In the genomic region with DNA sequence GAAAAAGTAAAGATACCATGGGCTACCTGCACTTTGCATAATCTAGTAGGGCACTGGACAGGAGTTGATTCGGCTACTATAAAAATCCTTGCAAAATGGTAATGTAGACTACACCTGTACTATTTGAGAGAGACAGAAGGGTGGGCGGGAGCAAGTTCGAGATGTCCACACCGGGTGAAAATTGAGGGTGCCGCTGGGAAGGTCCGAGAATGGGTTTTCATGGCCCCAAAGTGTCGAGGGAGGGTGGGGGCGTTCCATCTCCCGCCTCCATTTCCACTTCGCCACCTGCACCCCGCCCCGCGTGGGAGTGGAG, we compare ENCODE assay signal across 1 cellular context.
A peak's percentile ranks its signal among the peaks of the same experiment; 100 is the strongest.
TF ChIP-seq lines count a peak whose summit lies in the region.

No MANE protein-coding gene starts in this region.

TF ChIP-seq in HepG2, 621 proteins besides CTCF, POLR2A, EP300 and RAD21 (continued from another document and continues in another):
- no peak for TF ChIP-seq TFAP4 (IDR thresholded peaks at IDR 0.05; ENCODE audit: borderline replicate concordance, low read depth)
- TF ChIP-seq NR2F6 (IDR thresholded peaks at IDR 0.05) = no peak
- TF ChIP-seq NR2F6 (CRISPR knock-in tag; IDR thresholded peaks at IDR 0.05) = no peak; the same call in 1 of the 2 replicates
- TF ChIP-seq HNRNPK (IDR thresholded peaks at IDR 0.05; ENCODE audit: low read depth, low read length, poor library complexity, severe bottlenecking) = no peak
- TF ChIP-seq PRPF4 (IDR thresholded peaks at IDR 0.05; ENCODE audit: low read depth, low read length, poor library complexity, severe bottlenecking) = no peak
- TF ChIP-seq MAF1 (CRISPR knock-in tag; IDR thresholded peaks at IDR 0.05; ENCODE audit: borderline replicate concordance) = no peak
- TF ChIP-seq, protein P1, sequence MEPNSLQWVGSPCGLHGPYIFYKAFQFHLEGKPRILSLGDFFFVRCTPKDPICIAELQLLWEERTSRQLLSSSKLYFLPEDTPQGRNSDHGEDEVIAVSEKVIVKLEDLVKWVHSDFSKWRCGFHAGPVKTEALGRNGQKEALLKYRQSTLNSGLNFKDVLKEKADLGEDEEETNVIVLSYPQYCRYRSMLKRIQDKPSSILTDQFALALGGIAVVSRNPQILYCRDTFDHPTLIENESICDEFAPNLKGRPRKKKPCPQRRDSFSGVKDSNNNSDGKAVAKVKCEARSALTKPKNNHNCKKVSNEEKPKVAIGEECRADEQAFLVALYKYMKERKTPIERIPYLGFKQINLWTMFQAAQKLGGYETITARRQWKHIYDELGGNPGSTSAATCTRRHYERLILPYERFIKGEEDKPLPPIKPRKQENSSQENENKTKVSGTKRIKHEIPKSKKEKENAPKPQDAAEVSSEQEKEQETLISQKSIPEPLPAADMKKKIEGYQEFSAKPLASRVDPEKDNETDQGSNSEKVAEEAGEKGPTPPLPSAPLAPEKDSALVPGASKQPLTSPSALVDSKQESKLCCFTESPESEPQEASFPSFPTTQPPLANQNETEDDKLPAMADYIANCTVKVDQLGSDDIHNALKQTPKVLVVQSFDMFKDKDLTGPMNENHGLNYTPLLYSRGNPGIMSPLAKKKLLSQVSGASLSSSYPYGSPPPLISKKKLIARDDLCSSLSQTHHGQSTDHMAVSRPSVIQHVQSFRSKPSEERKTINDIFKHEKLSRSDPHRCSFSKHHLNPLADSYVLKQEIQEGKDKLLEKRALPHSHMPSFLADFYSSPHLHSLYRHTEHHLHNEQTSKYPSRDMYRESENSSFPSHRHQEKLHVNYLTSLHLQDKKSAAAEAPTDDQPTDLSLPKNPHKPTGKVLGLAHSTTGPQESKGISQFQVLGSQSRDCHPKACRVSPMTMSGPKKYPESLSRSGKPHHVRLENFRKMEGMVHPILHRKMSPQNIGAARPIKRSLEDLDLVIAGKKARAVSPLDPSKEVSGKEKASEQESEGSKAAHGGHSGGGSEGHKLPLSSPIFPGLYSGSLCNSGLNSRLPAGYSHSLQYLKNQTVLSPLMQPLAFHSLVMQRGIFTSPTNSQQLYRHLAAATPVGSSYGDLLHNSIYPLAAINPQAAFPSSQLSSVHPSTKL (CRISPR knock-in tag; IDR thresholded peaks at IDR 0.05) = no peak
- TF ChIP-seq ZNF850 (CRISPR knock-in tag; conservative IDR thresholded peaks at IDR 0.05) = no peak
- TF ChIP-seq ARID2 (CRISPR knock-in tag; IDR thresholded peaks at IDR 0.05; ENCODE audit: borderline replicate concordance) = no peak
- no peak for TF ChIP-seq AKAP8 (CRISPR knock-in tag; IDR thresholded peaks at IDR 0.05)
- no peak for TF ChIP-seq CHD4 (IDR thresholded peaks at IDR 0.05; ENCODE audit: borderline replicate concordance, low read length)
- TF ChIP-seq ZFP62 (CRISPR knock-in tag; IDR thresholded peaks at IDR 0.05) = no peak
- TF ChIP-seq, protein P2, sequence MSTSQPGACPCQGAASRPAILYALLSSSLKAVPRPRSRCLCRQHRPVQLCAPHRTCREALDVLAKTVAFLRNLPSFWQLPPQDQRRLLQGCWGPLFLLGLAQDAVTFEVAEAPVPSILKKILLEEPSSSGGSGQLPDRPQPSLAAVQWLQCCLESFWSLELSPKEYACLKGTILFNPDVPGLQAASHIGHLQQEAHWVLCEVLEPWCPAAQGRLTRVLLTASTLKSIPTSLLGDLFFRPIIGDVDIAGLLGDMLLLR (CRISPR knock-in tag; IDR thresholded peaks at IDR 0.05) = no peak
- no peak for TF ChIP-seq YY1 (IDR thresholded peaks at IDR 0.05; ENCODE audit: insufficient read depth, insufficient replicate concordance, low read depth, low read length)
- TF ChIP-seq ZNF225 (CRISPR knock-in tag; IDR thresholded peaks at IDR 0.05) = no peak
- TF ChIP-seq NFIC (IDR thresholded peaks at IDR 0.05; ENCODE audit: low read length) = no peak
- 0 out of 2 replicates have a peak, but pooled peaks have one; percentile 72 for TF ChIP-seq ZFP36L2 (CRISPR knock-in tag; IDR thresholded peaks at IDR 0.05)
- TF ChIP-seq, protein P3, sequence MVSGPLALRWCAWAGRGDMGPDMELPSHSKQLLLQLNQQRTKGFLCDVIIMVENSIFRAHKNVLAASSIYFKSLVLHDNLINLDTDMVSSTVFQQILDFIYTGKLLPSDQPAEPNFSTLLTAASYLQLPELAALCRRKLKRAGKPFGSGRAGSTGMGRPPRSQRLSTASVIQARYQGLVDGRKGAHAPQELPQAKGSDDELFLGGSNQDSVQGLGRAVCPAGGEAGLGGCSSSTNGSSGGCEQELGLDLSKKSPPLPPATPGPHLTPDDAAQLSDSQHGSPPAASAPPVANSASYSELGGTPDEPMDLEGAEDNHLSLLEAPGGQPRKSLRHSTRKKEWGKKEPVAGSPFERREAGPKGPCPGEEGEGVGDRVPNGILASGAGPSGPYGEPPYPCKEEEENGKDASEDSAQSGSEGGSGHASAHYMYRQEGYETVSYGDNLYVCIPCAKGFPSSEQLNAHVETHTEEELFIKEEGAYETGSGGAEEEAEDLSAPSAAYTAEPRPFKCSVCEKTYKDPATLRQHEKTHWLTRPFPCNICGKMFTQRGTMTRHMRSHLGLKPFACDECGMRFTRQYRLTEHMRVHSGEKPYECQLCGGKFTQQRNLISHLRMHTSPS (CRISPR knock-in tag; IDR thresholded peaks at IDR 0.05; ENCODE audit: low read depth) = no peak
- no peak for TF ChIP-seq MEIS2 (CRISPR knock-in tag; IDR thresholded peaks at IDR 0.05)
- TF ChIP-seq ZNF784 (CRISPR knock-in tag; IDR thresholded peaks at IDR 0.05; ENCODE audit: borderline replicate concordance) = 0 out of 2 replicates have a peak, but pooled peaks have one; percentile 33
- no peak for TF ChIP-seq ZNF33B (CRISPR knock-in tag; IDR thresholded peaks at IDR 0.05)
- 0 out of 2 replicates have a peak, but pooled peaks have one; percentile 50 for TF ChIP-seq ZNF878 (CRISPR knock-in tag; IDR thresholded peaks at IDR 0.05)
- TF ChIP-seq ZNF329 (CRISPR knock-in tag; IDR thresholded peaks at IDR 0.05; ENCODE audit: low read depth) = no peak
- 0 out of 2 replicates have a peak, but pooled peaks have one; percentile 17 for TF ChIP-seq NR2F2 (IDR thresholded peaks at IDR 0.05; ENCODE audit: borderline replicate concordance, low read depth)
- 0 out of 2 replicates have a peak, but pooled peaks have one; percentile 9 for TF ChIP-seq TCF7 (IDR thresholded peaks at IDR 0.05; ENCODE audit: low read depth)
- no peak for TF ChIP-seq ZBTB20 (CRISPR knock-in tag; IDR thresholded peaks at IDR 0.05; ENCODE audit: borderline replicate concordance, low read depth)
- no peak for TF ChIP-seq MAZ (IDR thresholded peaks at IDR 0.05; ENCODE audit: borderline replicate concordance, low read depth, low read length)
- TF ChIP-seq MAZ (CRISPR knock-in tag; IDR thresholded peaks at IDR 0.05; ENCODE audit: low read depth) = no peak
- peak; percentile 77; the same call in 1 of the 2 replicates for TF ChIP-seq SMAD9 (CRISPR knock-in tag; IDR thresholded peaks at IDR 0.05)
- no peak; the same call in 1 of the 2 replicates for TF ChIP-seq ZNF639 (CRISPR knock-in tag; conservative IDR thresholded peaks at IDR 0.05)
- no peak for TF ChIP-seq ZZZ3 (CRISPR knock-in tag; IDR thresholded peaks at IDR 0.05; ENCODE audit: borderline replicate concordance)
- TF ChIP-seq ZFP90 (CRISPR knock-in tag; IDR thresholded peaks at IDR 0.05; ENCODE audit: borderline replicate concordance) = no peak
- no peak for TF ChIP-seq ATAD3A (CRISPR knock-in tag; IDR thresholded peaks at IDR 0.05)
- no peak for TF ChIP-seq ERF (CRISPR knock-in tag; IDR thresholded peaks at IDR 0.05)
- TF ChIP-seq ZMAT3 (CRISPR knock-in tag; conservative IDR thresholded peaks at IDR 0.05) = peak; percentile 74; the same call in 1 of the 2 replicates
- no peak for TF ChIP-seq ZNF773 (CRISPR knock-in tag; IDR thresholded peaks at IDR 0.05; ENCODE audit: borderline replicate concordance)
- no peak for TF ChIP-seq RBFOX2 (IDR thresholded peaks at IDR 0.05; ENCODE audit: low read depth, low read length)
- TF ChIP-seq ZFP36L1 (CRISPR knock-in tag; IDR thresholded peaks at IDR 0.05) = peak; percentile 92; the same call in 1 of the 2 replicates
- no peak for TF ChIP-seq SRSF9 (IDR thresholded peaks at IDR 0.05; ENCODE audit: borderline replicate concordance, insufficient read depth, low read depth, low read length, poor library complexity, severe bottlenecking)
- TF ChIP-seq, protein P4, sequence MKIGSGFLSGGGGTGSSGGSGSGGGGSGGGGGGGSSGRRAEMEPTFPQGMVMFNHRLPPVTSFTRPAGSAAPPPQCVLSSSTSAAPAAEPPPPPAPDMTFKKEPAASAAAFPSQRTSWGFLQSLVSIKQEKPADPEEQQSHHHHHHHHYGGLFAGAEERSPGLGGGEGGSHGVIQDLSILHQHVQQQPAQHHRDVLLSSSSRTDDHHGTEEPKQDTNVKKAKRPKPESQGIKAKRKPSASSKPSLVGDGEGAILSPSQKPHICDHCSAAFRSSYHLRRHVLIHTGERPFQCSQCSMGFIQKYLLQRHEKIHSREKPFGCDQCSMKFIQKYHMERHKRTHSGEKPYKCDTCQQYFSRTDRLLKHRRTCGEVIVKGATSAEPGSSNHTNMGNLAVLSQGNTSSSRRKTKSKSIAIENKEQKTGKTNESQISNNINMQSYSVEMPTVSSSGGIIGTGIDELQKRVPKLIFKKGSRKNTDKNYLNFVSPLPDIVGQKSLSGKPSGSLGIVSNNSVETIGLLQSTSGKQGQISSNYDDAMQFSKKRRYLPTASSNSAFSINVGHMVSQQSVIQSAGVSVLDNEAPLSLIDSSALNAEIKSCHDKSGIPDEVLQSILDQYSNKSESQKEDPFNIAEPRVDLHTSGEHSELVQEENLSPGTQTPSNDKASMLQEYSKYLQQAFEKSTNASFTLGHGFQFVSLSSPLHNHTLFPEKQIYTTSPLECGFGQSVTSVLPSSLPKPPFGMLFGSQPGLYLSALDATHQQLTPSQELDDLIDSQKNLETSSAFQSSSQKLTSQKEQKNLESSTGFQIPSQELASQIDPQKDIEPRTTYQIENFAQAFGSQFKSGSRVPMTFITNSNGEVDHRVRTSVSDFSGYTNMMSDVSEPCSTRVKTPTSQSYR (CRISPR knock-in tag; IDR thresholded peaks at IDR 0.05; ENCODE audit: borderline replicate concordance) = no peak
- TF ChIP-seq, protein P5, sequence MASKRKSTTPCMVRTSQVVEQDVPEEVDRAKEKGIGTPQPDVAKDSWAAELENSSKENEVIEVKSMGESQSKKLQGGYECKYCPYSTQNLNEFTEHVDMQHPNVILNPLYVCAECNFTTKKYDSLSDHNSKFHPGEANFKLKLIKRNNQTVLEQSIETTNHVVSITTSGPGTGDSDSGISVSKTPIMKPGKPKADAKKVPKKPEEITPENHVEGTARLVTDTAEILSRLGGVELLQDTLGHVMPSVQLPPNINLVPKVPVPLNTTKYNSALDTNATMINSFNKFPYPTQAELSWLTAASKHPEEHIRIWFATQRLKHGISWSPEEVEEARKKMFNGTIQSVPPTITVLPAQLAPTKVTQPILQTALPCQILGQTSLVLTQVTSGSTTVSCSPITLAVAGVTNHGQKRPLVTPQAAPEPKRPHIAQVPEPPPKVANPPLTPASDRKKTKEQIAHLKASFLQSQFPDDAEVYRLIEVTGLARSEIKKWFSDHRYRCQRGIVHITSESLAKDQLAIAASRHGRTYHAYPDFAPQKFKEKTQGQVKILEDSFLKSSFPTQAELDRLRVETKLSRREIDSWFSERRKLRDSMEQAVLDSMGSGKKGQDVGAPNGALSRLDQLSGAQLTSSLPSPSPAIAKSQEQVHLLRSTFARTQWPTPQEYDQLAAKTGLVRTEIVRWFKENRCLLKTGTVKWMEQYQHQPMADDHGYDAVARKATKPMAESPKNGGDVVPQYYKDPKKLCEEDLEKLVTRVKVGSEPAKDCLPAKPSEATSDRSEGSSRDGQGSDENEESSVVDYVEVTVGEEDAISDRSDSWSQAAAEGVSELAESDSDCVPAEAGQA (IDR thresholded peaks at IDR 0.05; ENCODE audit: low read depth) = no peak
- TF ChIP-seq, protein P5 (CRISPR knock-in tag; IDR thresholded peaks at IDR 0.05; ENCODE audit: borderline replicate concordance) = no peak
- TF ChIP-seq FOXA1 (IDR thresholded peaks at IDR 0.05) = no peak
- TF ChIP-seq FOXA1 (CRISPR knock-in tag; IDR thresholded peaks at IDR 0.05) = no peak
- no peak for TF ChIP-seq JUND (CRISPR knock-in tag; IDR thresholded peaks at IDR 0.05)
- TF ChIP-seq ZNF7 (CRISPR knock-in tag; IDR thresholded peaks at IDR 0.05) = peak; percentile 39; the same call in 1 of the 2 replicates
